Comparison of ENCODE assay signal across 22 cellular contexts in genomic region chr21:14911351-14911750, GRCh38.
DNase-seq lines count a peak whose midpoint lies in the region; ATAC-seq and TF ChIP-seq lines count a peak whose summit lies in the region.
"Had no signal": no experiment of that assay in that cellular context is flagged by ENCODE, and none has a peak within 500 bp of the region (broad histone marks: within the 10 kb centered on the region; RNA-seq: fewer than 3 reads in every experiment).

No MANE protein-coding gene starts in this region.

- no peaks in the 10 kb centered on the region for H3K27me3 Mint-ChIP-seq in stimulated activated naive CD8-positive, alpha-beta T cell treated with anti-CD3 and anti-CD28 coated beads, Interleukin-15, amount 100 ng/mL, for 72 hours

- no peak overlapping the region for H3K4me3 ChIP-seq in RWPE2 (ENCODE audit: severe bottlenecking)
- H3K4me3 ChIP-seq: GM12878, HAP-1 had no signal

- no peak overlapping the region for H3K27ac ChIP-seq in RWPE2 (ENCODE audit: poor library complexity, severe bottlenecking)
- H3K27ac ChIP-seq: HL-60, RWPE1 had no signal

- H3K9me3 ChIP-seq in RWPE2 (ENCODE audit: severe bottlenecking), result no peaks in the 10 kb centered on the region
- H3K9me3 ChIP-seq: BE2C, HAP-1, SK-N-SH had no signal

- no peaks in the 10 kb centered on the region for H3K4me1 ChIP-seq in RWPE2 (ENCODE audit: insufficient read depth, poor library complexity, severe bottlenecking)

- H3K9me3 Mint-ChIP-seq in stimulated activated naive CD8-positive, alpha-beta T cell treated with anti-CD3 and anti-CD28 coated beads, Interleukin-15, amount 100 ng/mL, for 72 hours, result peaks cover 5 to 7% of the 10 kb centered on the region in 2 donors

- TF ChIP-seq CTCF in RWPE2 (IDR thresholded peaks at IDR 0.05; ENCODE audit: poor library complexity, severe bottlenecking), result no peak

- H3K4me3 Mint-ChIP-seq in stimulated activated naive CD8-positive, alpha-beta T cell treated with anti-CD3 and anti-CD28 coated beads, Interleukin-15, amount 100 ng/mL, for 72 hours, result no peak overlapping the region

- no peaks in the 10 kb centered on the region for H3K36me3 ChIP-seq in RWPE2 (ENCODE audit: low read depth)
- H3K36me3 ChIP-seq: BE2C, HAP-1 had no signal

- DNase-seq in LoVo (ENCODE audit: low spot score) (peak; percentile 42), RWPE2 (ENCODE audit: low spot score) (no peak), glomerular visceral epithelial cell (ENCODE audit: extremely low spot score) (peak; percentile 64), renal cortical epithelial cell (ENCODE audit: low read depth) (peak; percentile 59), cortex of kidney (lab: John Stamatoyannopoulos, UW) (no peak), HUDEP-2 (lab: John Stamatoyannopoulos, UW; ENCODE audit: unreplicated experiment in 76 of 76) (no peak)
- DNase-seq in activated CD4-positive, alpha-beta T cell treated with anti-CD3 and anti-CD28 coated beads, Interleukin-2, amount 50 U/mL, for 48 hours, result no peak
- no peak for DNase-seq in stimulated activated naive CD8-positive, alpha-beta T cell treated with anti-CD3 and anti-CD28 coated beads, Interleukin-15, amount 100 ng/mL, for 72 hours
- DNase-seq: BE2C, DMS 273 treated with DMSO at 0.1 percent for 48 hours, DMS79 treated with DMSO at 0.1 percent for 48 hours, KBM-7, NCI-H1105 treated with DMSO at 0.1 percent for 48 hours, NCI-H2029 treated with DMSO at 0.1 percent for 48 hours, NCI-H2171, NCI-H524 treated with DMSO at 0.1 percent for 48 hours, SIG-M5, SK-N-SH had no signal

- no peak overlapping the region for H3K27ac Mint-ChIP-seq in stimulated activated naive CD8-positive, alpha-beta T cell treated with anti-CD3 and anti-CD28 coated beads, Interleukin-15, amount 100 ng/mL, for 72 hours

- no peaks in the 10 kb centered on the region for H3K4me1 Mint-ChIP-seq in stimulated activated naive CD8-positive, alpha-beta T cell treated with anti-CD3 and anti-CD28 coated beads, Interleukin-15, amount 100 ng/mL, for 72 hours

- ATAC-seq in RWPE2 (ENCODE audit: low read depth), result peak; percentile 53
- ATAC-seq in stimulated activated naive CD8-positive, alpha-beta T cell treated with anti-CD3 and anti-CD28 coated beads, Interleukin-15, amount 100 ng/mL, for 72 hours, result no peak
- ATAC-seq: GM12878 had no signal

- no peaks in the 10 kb centered on the region for H3K27me3 ChIP-seq in RWPE2 (ENCODE audit: insufficient read depth, poor library complexity, severe bottlenecking)
- H3K27me3 ChIP-seq: BE2C had no signal

Comparison
In these comparisons a context has a peak if more than half of its experiments do, and no peak if none do; other contexts are left out.
1. DNase-seq: peak in LoVo (single experiment), glomerular visceral epithelial cell (single experiment) and renal cortical epithelial cell (single experiment); none in RWPE2 (single experiment), cortex of kidney (single experiment), HUDEP-2 (0 of 76), activated CD4-positive, alpha-beta T cell treated with anti-CD3 and anti-CD28 coated beads, Interleukin-2, amount 50 U/mL, for 48 hours (0 of 2) and stimulated activated naive CD8-positive, alpha-beta T cell treated with anti-CD3 and anti-CD28 coated beads, Interleukin-15, amount 100 ng/mL, for 72 hours (0 of 2).